In the genomic region with DNA sequence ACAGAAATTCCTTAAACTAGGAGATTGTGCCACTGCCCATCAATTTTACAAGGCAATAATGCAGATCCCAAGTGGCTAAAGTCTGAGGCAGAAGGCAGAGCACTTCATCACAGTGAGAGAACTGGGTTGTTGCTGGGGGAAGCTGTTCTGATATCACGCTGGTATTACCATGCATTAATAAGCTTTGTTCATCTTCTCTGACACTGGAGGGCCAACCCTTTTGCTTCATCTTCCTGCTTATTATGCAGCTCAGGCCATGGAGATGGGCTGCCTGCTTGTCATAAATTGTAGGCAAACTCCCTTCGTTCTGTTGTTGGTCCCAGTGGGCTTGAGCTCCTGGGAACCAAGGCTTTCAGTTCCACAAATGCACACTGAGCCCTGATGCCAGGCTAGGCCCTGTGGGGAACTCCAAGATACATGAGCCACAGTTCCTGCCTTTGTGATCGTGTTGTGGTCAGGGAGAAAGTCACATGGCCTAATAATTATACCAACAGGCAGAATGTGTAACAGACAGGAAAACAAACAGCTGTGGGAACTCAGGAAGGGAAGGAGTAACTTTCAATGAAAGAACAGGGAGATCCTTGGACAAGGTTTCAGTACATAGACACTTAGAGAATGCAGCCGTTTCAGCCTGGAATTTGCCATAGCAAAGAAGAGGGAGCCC, we compare ENCODE assay signal across 9 cellular contexts. TPM values are rescaled to one million over a fixed set of nuclear protein-coding genes. Genes with fewer than 3 reads are reported as not detected.
DNase-seq lines count a peak whose midpoint lies in the region; ATAC-seq and TF ChIP-seq lines count a peak whose summit lies in the region.
"Had no signal": no experiment of that assay in that cellular context is flagged by ENCODE, and none has a peak within 500 bp of the region (broad histone marks: within the 10 kb centered on the region; RNA-seq: fewer than 3 reads in every experiment).

No MANE protein-coding gene starts in this region.

- no peak for TF ChIP-seq POLR2A in uterus (IDR thresholded peaks at IDR 0.05)

- no peaks in the 10 kb centered on the region; the same call in 1 of the 2 replicates for H3K36me3 ChIP-seq in SJCRH30
- no peaks in the 10 kb centered on the region for H3K36me3 ChIP-seq in uterus

- H3K9me3 ChIP-seq in SJCRH30 (replicated peaks) (no peaks in the 10 kb centered on the region), uterus (no peaks in the 10 kb centered on the region)

- H3K4me3 ChIP-seq in SJCRH30 (no peak overlapping the region), uterus (no peak overlapping the region)

- H3K9me3 Mint-ChIP-seq in stimulated activated memory B cell treated with anti-CD40 and anti-IgM and Interleukin-4, amounts not matched to agents 10 μg/mL and 1 μg/mL and 100 μg/mL, for 72 hours: peaks cover 11% of the 10 kb centered on the region

- intact Hi-C loops in uterus (cut with DNase I; ENCODE audit: low total_unique reads): no loop called here

- peak; percentile 70 for DNase-seq in HCEC 1CT
- peak; percentile 32 to 64 for DNase-seq in SJCRH30
- peak; percentile 35 to 58 for DNase-seq in foreskin keratinocyte
- DNase-seq in activated naive CD4-positive, alpha-beta T cell (lab: John Stamatoyannopoulos, UW): no peak
- DNase-seq in uterus: no peak
- no peak for DNase-seq in midbrain (lab: John Stamatoyannopoulos, UW)
- DNase-seq: activated gamma-delta T cell; naive thymus-derived CD8-positive, alpha-beta T cell had no signal

- H3K4me3 Mint-ChIP-seq in stimulated activated memory B cell treated with anti-CD40 and anti-IgM and Interleukin-4, amounts not matched to agents 10 μg/mL and 1 μg/mL and 100 μg/mL, for 72 hours: no peak overlapping the region
- H3K4me3 Mint-ChIP-seq: naive thymus-derived CD8-positive, alpha-beta T cell had no signal

- H3K27me3 ChIP-seq in SJCRH30 (no peaks in the 10 kb centered on the region), foreskin keratinocyte (peaks cover 53% of the 10 kb centered on the region), uterus (no peaks in the 10 kb centered on the region)

- peaks cover 19% of the 10 kb centered on the region for H3K4me1 Mint-ChIP-seq in stimulated activated memory B cell treated with anti-CD40 and anti-IgM and Interleukin-4, amounts not matched to agents 10 μg/mL and 1 μg/mL and 100 μg/mL, for 72 hours

- H3K36me3 Mint-ChIP-seq in stimulated activated memory B cell treated with anti-CD40 and anti-IgM and Interleukin-4, amounts not matched to agents 10 μg/mL and 1 μg/mL and 100 μg/mL, for 72 hours: peaks cover 14% of the 10 kb centered on the region

- ATAC-seq in foreskin keratinocyte: peak; percentile 20
- peak; percentile 87 for ATAC-seq in stimulated activated memory B cell treated with anti-CD40 and anti-IgM and Interleukin-4, amounts not matched to agents 10 μg/mL and 1 μg/mL and 100 μg/mL, for 72 hours
- ATAC-seq: naive thymus-derived CD8-positive, alpha-beta T cell had no signal

- TF ChIP-seq CTCF in foreskin keratinocyte (conservative IDR thresholded peaks at IDR 0.05) (no peak), uterus (IDR thresholded peaks at IDR 0.05) (no peak)

- no peaks in the 10 kb centered on the region for H3K27me3 Mint-ChIP-seq in stimulated activated memory B cell treated with anti-CD40 and anti-IgM and Interleukin-4, amounts not matched to agents 10 μg/mL and 1 μg/mL and 100 μg/mL, for 72 hours

- no peak overlapping the region for H3K27ac Mint-ChIP-seq in stimulated activated memory B cell treated with anti-CD40 and anti-IgM and Interleukin-4, amounts not matched to agents 10 μg/mL and 1 μg/mL and 100 μg/mL, for 72 hours

- H3K4me1 ChIP-seq in SJCRH30 (peaks cover 13% of the 10 kb centered on the region), foreskin keratinocyte (no peaks in the 10 kb centered on the region), uterus (no peaks in the 10 kb centered on the region)

- H3K27ac ChIP-seq in SJCRH30 (no peak overlapping the region), foreskin keratinocyte (no peak overlapping the region), uterus (peak overlapping the region in 1 of 2 donors; percentile 19)

RNA-seq across cellular contexts. Expression of a gene that starts 49.1 kb away (rescaled TPM):
- total RNA-seq in SJCRH30 (2014; rRNA removed; shearing (Covaris generic)): 13.7 and 16.4 TPM in 2 replicates
- 2.7 and 2.9 TPM in 2 replicates for total RNA-seq in foreskin keratinocyte
- 1.2 and 1.5 TPM in 2 replicates for polyA plus RNA-seq in foreskin keratinocyte
- total RNA-seq in uterus: 10 to 100 TPM in 3 of 4 donors, 1 to 10 TPM in 1; 2.0 to 21.8 (median 15.4) TPM

Comparison
In these comparisons a context has a peak if more than half of its experiments do, and no peak if none do; other contexts are left out.
1. DNase-seq: peak in HCEC 1CT (single experiment), SJCRH30 (2 of 2) and foreskin keratinocyte (2 of 2); none in activated naive CD4-positive, alpha-beta T cell (0 of 4), uterus (0 of 2) and midbrain (single experiment).